In genomic region chr4:48795108-48795507, GRCh38 we compare ENCODE assay signal across 27 cellular contexts.
"Had no signal": no experiment of that assay in that cellular context is flagged by ENCODE, and none has a peak within 500 bp of the region (broad histone marks: within the 10 kb centered on the region; RNA-seq: fewer than 3 reads in every experiment).

No MANE protein-coding gene starts in this region.

- ATAC-seq: left colon, left ventricle myocardium superior, mucosa of descending colon, natural killer cell, sciatic nerve had no signal

- H3K36me3 Mint-ChIP-seq: natural killer cell, neural progenitor cell had no signal

- H3K79me2 ChIP-seq: hepatocyte, parathyroid adenoma had no signal

- H3K4me1 ChIP-seq: neural progenitor cell, parathyroid adenoma, prostate gland, stomach had no signal

- H3K9me3 Mint-ChIP-seq: natural killer cell, neural progenitor cell had no signal

- H3K4me3 Mint-ChIP-seq: natural killer cell, neural progenitor cell had no signal

- H3K4me3 ChIP-seq: dorsolateral prefrontal cortex, hepatocyte, lung, mucosa of descending colon, neural progenitor cell, prostate gland, spleen, stomach, thoracic aorta had no signal

- H3K27ac Mint-ChIP-seq: natural killer cell, neural progenitor cell had no signal

- H3K9me3 ChIP-seq: mucosa of descending colon, prostate gland, spleen, stomach, thoracic aorta had no signal

- H2AFZ ChIP-seq: hepatocyte, neural progenitor cell, parathyroid adenoma had no signal

- H3K36me3 ChIP-seq: neural progenitor cell, prostate gland, spleen, stomach, thoracic aorta had no signal

- H3K4me2 ChIP-seq: hepatocyte, neural progenitor cell had no signal

- H3K27ac ChIP-seq: dorsolateral prefrontal cortex, hepatocyte, neural progenitor cell, parathyroid adenoma, prostate gland, spleen, stomach, thoracic aorta had no signal

- H3K4me1 Mint-ChIP-seq: natural killer cell, neural progenitor cell had no signal

- DNase-seq: cortex of kidney; dorsolateral prefrontal cortex; effector CD8-positive, alpha-beta T cell; foreskin melanocyte; head of caudate nucleus; kidney; left colon; left ventricle myocardium superior; mucosa of descending colon; natural killer cell; occipital lobe; retina; spleen; stimulated activated CD4-positive, alpha-beta T cell treated with anti-CD3 and anti-CD28 coated beads, Interleukin-15, amount 100 ng/mL, for 24 hours; stimulated activated CD4-positive, alpha-beta T cell treated with anti-CD3 and anti-CD28 coated beads, Interleukin-1b, Interleukin-23, amount 100 ng/mL, for 48 hours; stimulated activated CD4-positive, alpha-beta T cell treated with anti-CD3 and anti-CD28 coated beads, Interleukin-4, amount 100 ng/mL, for 24 hours; stimulated activated naive CD4-positive, alpha-beta T cell; stomach; substantia nigra; trophoblast cell had no signal
